14 cellular contexts compared by ENCODE assay signal in genomic region chr14:64937176-64937820, GRCh38. TPM values are rescaled to one million over a fixed set of nuclear protein-coding genes. Genes with fewer than 3 reads are reported as not detected.
DNase-seq lines count a peak whose midpoint lies in the region; ATAC-seq, FAIRE-seq and TF ChIP-seq lines count a peak whose summit lies in the region.
"Had no signal": no experiment of that assay in that cellular context is flagged by ENCODE, and none has a peak within 500 bp of the region (broad histone marks: within the 10 kb centered on the region; RNA-seq: fewer than 3 reads in every experiment).

No MANE protein-coding gene starts in this region.

- no peak overlapping the region for H4K5ac ChIP-seq in IMR-90 (ENCODE audit: low read depth, low read length)

- H3K14ac ChIP-seq in IMR-90 (replicated peaks; ENCODE audit: low read depth, low read length): no peak overlapping the region

- no peaks in the 10 kb centered on the region for H3K9me3 ChIP-seq in IMR-90 (ENCODE audit: control insufficient read depth, insufficient read depth, low read length)
- H3K9me3 ChIP-seq: suprapubic skin had no signal

- DNase-seq in IMR-90 (peak; percentile 18), Right ventricle myocardium superior (no peak), skeletal muscle cell (ENCODE audit: low read depth) (peak; percentile 19), HTR-8/SVneo (ENCODE audit: insufficient read length, low spot score) (no peak), CD14-positive monocyte (ENCODE audit: low spot score) (no peak), NCI-H1092 (lab: John Stamatoyannopoulos, UW) (no peak), NCI-H446 (lab: John Stamatoyannopoulos, UW) (no peak)
- DNase-seq: DMS 273 treated with DMSO at 0.1 percent for 48 hours; stimulated activated CD4-positive, alpha-beta T cell treated with anti-CD3 and anti-CD28 coated beads, Interleukin-4, amount 100 ng/mL, for 4 hours; T1000 had no signal

- WGBS in IMR-90 (ENCODE audit: extremely low coverage in 2 of 2, insufficient read length in 1 of 2), 2 experiments: no CpG with 5 or more reads among the region's 1 CpG

- peaks cover 6% of the 10 kb centered on the region for H3K36me3 ChIP-seq in IMR-90 (ENCODE audit: control insufficient read depth, insufficient read depth, low read length)

- peaks cover 81 to 84% of the 10 kb centered on the region in 2 donors for H3K36me3 Mint-ChIP-seq in CD14-positive monocyte

- H3K4me1 ChIP-seq in IMR-90 (ENCODE audit: control insufficient read depth, insufficient read depth, low read length): no peaks in the 10 kb centered on the region

- no peak overlapping the region for H2BK5ac ChIP-seq in IMR-90 (ENCODE audit: low read depth, low read length, poor library complexity, severe bottlenecking)

- no peak overlapping the region for H3K9ac ChIP-seq in IMR-90 (ENCODE audit: low read depth, low read length)

- H4K91ac ChIP-seq in IMR-90 (ENCODE audit: insufficient read depth, low read depth, low read length): no peak overlapping the region

- no peak overlapping the region for H2BK15ac ChIP-seq in IMR-90 (ENCODE audit: low read depth, low read length)

- no TSS peak for BruUV-seq in IMR-90 (replicated peaks; lab: Mats Ljungman, UMichigan)

- no peak for TF ChIP-seq RAD21 in IMR-90 (IDR thresholded peaks at IDR 0.05; ENCODE audit: low read length)

- H4K20me1 ChIP-seq in IMR-90 (ENCODE audit: insufficient read depth, low read length): no peaks in the 10 kb centered on the region; the same call in 1 of the 2 replicates

- no peak; the same call in 1 of the 2 replicates for ATAC-seq in IMR-90 (ENCODE audit: low read depth)
- peak; percentile 78 for ATAC-seq in Right ventricle myocardium superior (ENCODE audit: poor library complexity)

- CTCF ChIA-PET in IMR-90 (lab: Yijun Ruan, JAX): interaction anchor here (0.8 kb wide), 1 partner anchor 13 kb away, joined by 3 read pairs; no protein-coding TSS in a partner anchor

- no peak overlapping the region for H2AK5ac ChIP-seq in IMR-90 (ENCODE audit: low read depth, low read length)

- peaks cover 0 to 1% (median 0%) of the 10 kb centered on the region in 3 donors for H3K27me3 Mint-ChIP-seq in CD14-positive monocyte (ENCODE audit: low read depth in 3 of 3)

- no peak overlapping the region for H2AK9ac ChIP-seq in IMR-90 (replicated peaks; ENCODE audit: low read depth, low read length, poor library complexity)

- peaks cover 2% of the 10 kb centered on the region for H3K4me1 Mint-ChIP-seq in CD14-positive monocyte

- H3K56ac ChIP-seq in IMR-90 (ENCODE audit: extremely low read depth, insufficient read depth, low read length): no peak overlapping the region

- H3K18ac ChIP-seq in IMR-90 (ENCODE audit: low read depth, low read length): no peak overlapping the region

- no peak overlapping the region for H3K27ac ChIP-seq in IMR-90 (ENCODE audit: insufficient read depth, low read length)
- peak overlapping the region; percentile 83 for H3K27ac ChIP-seq in VCaP
- H3K27ac ChIP-seq: suprapubic skin had no signal

- dilution Hi-C loops in IMR-90 (cut with HindIII; ENCODE audit: low sequenced_read_pairs, unreplicated experiment): no loop called here

- no peak overlapping the region for H3K4me2 ChIP-seq in IMR-90 (ENCODE audit: low read depth, low read length)

- H3K27ac Mint-ChIP-seq in CD14-positive monocyte: peak overlapping the region in 1 of 7 donors; percentile 20

- H2AFZ ChIP-seq in IMR-90 (replicated peaks; ENCODE audit: low read length, poor library complexity): no peak overlapping the region

- H3K79me1 ChIP-seq in IMR-90 (ENCODE audit: low read depth in 1 of 2, low read length in 2 of 2): peaks cover 0 to 3% of the 10 kb centered on the region in 2 experiments; a peak in 1 of 4 replicates

- in situ Hi-C loops in IMR-90 (cut with MboI; ENCODE audit: low sequenced_read_pairs): no loop called here

- TF ChIP-seq CTCF in IMR-90 (conservative IDR thresholded peaks at IDR 0.05; ENCODE audit: low read depth, low read length): no peak
- no peak for TF ChIP-seq CTCF in VCaP (conservative IDR thresholded peaks at IDR 0.05)
- no peak for TF ChIP-seq CTCF in CD14-positive monocyte (IDR thresholded peaks at IDR 0.05)

- no peak overlapping the region for H3K4me3 Mint-ChIP-seq in CD14-positive monocyte

- no peaks in the 10 kb centered on the region for H3K9me3 Mint-ChIP-seq in CD14-positive monocyte

- H2BK20ac ChIP-seq in IMR-90 (ENCODE audit: low read depth, low read length): no peak overlapping the region

- H4K8ac ChIP-seq in IMR-90 (ENCODE audit: low read depth in 2 of 2, low read length in 2 of 2): no peak overlapping the region

- POLR2A ChIA-PET in IMR-90 (lab: Charles Lee; ENCODE audit: unreplicated experiment): no interaction called here

- intact Hi-C loops in IMR-90 (cut with micrococcal nuclease) (no loop called here), Right ventricle myocardium superior (cut with DNase I) (no loop called here), CD14-positive monocyte (cut with micrococcal nuclease) (no loop called here)

- no peak overlapping the region for H3K23ac ChIP-seq in IMR-90 (ENCODE audit: low read depth, low read length)

- H2BK120ac ChIP-seq in IMR-90 (ENCODE audit: low read depth, low read length): no peak overlapping the region

- no peaks in the 10 kb centered on the region for H3K27me3 ChIP-seq in IMR-90 (ENCODE audit: control insufficient read depth, insufficient read depth, low read length)
- H3K27me3 ChIP-seq: suprapubic skin had no signal

- H3K4ac ChIP-seq in IMR-90 (ENCODE audit: low read depth, low read length): no peak overlapping the region

- H3K4me3 ChIP-seq in IMR-90 (ENCODE audit: insufficient read depth, low read depth, low read length): no peak overlapping the region
- no peak overlapping the region for H3K4me3 ChIP-seq in skeletal muscle cell (ENCODE audit: low read depth, low read length)
- H3K4me3 ChIP-seq: suprapubic skin had no signal

- H3K9me1 ChIP-seq in IMR-90 (ENCODE audit: insufficient read depth, low read length): peaks cover 4% of the 10 kb centered on the region; the same call in 1 of the 2 replicates

- FAIRE-seq in HTR-8/SVneo (lab: Jason Lieb, UNC): no peak
- FAIRE-seq: kidney had no signal

- no peak for TF ChIP-seq POLR2A in IMR-90 (IDR thresholded peaks at IDR 0.05; ENCODE audit: low read depth, low read length)

TF ChIP-seq in IMR-90, 13 proteins besides CTCF, POLR2A, EP300 and RAD21:
- TF ChIP-seq MAFK (IDR thresholded peaks at IDR 0.05; ENCODE audit: low read depth, low read length): no peak
- TF ChIP-seq CHD1 (IDR thresholded peaks at IDR 0.05; ENCODE audit: low read depth, low read length): no peak
- no peak for TF ChIP-seq SMC3 (IDR thresholded peaks at IDR 0.05; ENCODE audit: low read depth, low read length)
- TF ChIP-seq CEBPB (IDR thresholded peaks at IDR 0.05; ENCODE audit: low read depth, low read length): no peak
- no peak for TF ChIP-seq NFE2L2 (IDR thresholded peaks at IDR 0.05; ENCODE audit: low read depth, low read length)
- no peak for TF ChIP-seq RCOR1 (IDR thresholded peaks at IDR 0.05; ENCODE audit: insufficient replicate concordance, low read length)
- TF ChIP-seq, protein P1, sequence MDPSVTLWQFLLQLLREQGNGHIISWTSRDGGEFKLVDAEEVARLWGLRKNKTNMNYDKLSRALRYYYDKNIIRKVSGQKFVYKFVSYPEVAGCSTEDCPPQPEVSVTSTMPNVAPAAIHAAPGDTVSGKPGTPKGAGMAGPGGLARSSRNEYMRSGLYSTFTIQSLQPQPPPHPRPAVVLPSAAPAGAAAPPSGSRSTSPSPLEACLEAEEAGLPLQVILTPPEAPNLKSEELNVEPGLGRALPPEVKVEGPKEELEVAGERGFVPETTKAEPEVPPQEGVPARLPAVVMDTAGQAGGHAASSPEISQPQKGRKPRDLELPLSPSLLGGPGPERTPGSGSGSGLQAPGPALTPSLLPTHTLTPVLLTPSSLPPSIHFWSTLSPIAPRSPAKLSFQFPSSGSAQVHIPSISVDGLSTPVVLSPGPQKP (IDR thresholded peaks at IDR 0.05; ENCODE audit: borderline replicate concordance, low read depth, low read length): no peak
- no peak for TF ChIP-seq FOS (IDR thresholded peaks at IDR 0.05; ENCODE audit: low read depth, low read length)

RNA-seq across cellular contexts. Expression of gene GPX2, which starts 5.2 kb away (rescaled TPM):
- total RNA-seq in IMR-90 (2012; rRNA removed): not detected in 2 replicates
- polyA plus RNA-seq in IMR-90 (2012; rRNA removed): not detected in 2 replicates
- not detected in 2 replicates for polyA plus RNA-seq in IMR-90 (2012; cell fraction: cytosol; rRNA removed)
- 0.30 TPM in 1 of 2 replicates, not detected in the other for polyA plus RNA-seq in IMR-90 (2012; cell fraction: nucleus; rRNA removed; ENCODE audit: low replicate concordance)
- total RNA-seq in Right ventricle myocardium superior: not detected
- not detected for polyA plus RNA-seq in CD14-positive monocyte
- total RNA-seq: osteoblast had no signal

RNA-seq across cellular contexts. Expression of gene CHURC1, which starts 23.0 kb away (rescaled TPM):
- total RNA-seq in IMR-90 (2012; rRNA removed) (38.0 and 51.9 TPM in 2 replicates), Right ventricle myocardium superior (107 TPM)
- polyA plus RNA-seq in IMR-90 (2012; rRNA removed) (65.1 and 69.5 TPM in 2 replicates), CD14-positive monocyte (10 to 100 TPM; 81.2 to 98.3 TPM)
- polyA plus RNA-seq in IMR-90 (2012; cell fraction: cytosol; rRNA removed): 7.7 and 33.2 TPM in 2 replicates
- polyA plus RNA-seq in IMR-90 (2012; cell fraction: nucleus; rRNA removed; ENCODE audit: low replicate concordance): 2.5 and 15.1 TPM in 2 replicates

RNA-seq across cellular contexts. Expression of gene RAB15, which starts 34.8 kb away (rescaled TPM):
- total RNA-seq in IMR-90 (2012; rRNA removed): 3.3 and 3.4 TPM in 2 replicates
- 7.0 and 7.8 TPM in 2 replicates for polyA plus RNA-seq in IMR-90 (2012; rRNA removed)
- polyA plus RNA-seq in IMR-90 (2012; cell fraction: cytosol; rRNA removed): 4.5 and 5.1 TPM in 2 replicates
- polyA plus RNA-seq in IMR-90 (2012; cell fraction: nucleus; rRNA removed; ENCODE audit: low replicate concordance): 15.7 and 20.4 TPM in 2 replicates
- 7.5 TPM for total RNA-seq in Right ventricle myocardium superior
- under 1 TPM; 0.09 to 0.14 TPM for polyA plus RNA-seq in CD14-positive monocyte

RNA-seq across cellular contexts. Expression of gene FNTB, which starts 49.4 kb away (rescaled TPM):
- total RNA-seq in IMR-90 (2012; rRNA removed): 8.1 and 9.9 TPM in 2 replicates
- polyA plus RNA-seq in IMR-90 (2012; rRNA removed): 17.8 and 18.5 TPM in 2 replicates
- polyA plus RNA-seq in IMR-90 (2012; cell fraction: cytosol; rRNA removed): 11.6 and 15.5 TPM in 2 replicates
- polyA plus RNA-seq in IMR-90 (2012; cell fraction: nucleus; rRNA removed; ENCODE audit: low replicate concordance): 24.1 and 27.4 TPM in 2 replicates
- 15.8 TPM for total RNA-seq in Right ventricle myocardium superior
- 10 to 100 TPM; 12.3 to 14.2 TPM for polyA plus RNA-seq in CD14-positive monocyte

RNA-seq across cellular contexts. Expression of gene SPTB, which starts 57.6 kb away (rescaled TPM):
- total RNA-seq in IMR-90 (2012; rRNA removed) (under 0.01 TPM in 2 replicates), Right ventricle myocardium superior (70.8 TPM)
- polyA plus RNA-seq in IMR-90 (2012; rRNA removed) (0.03 and 0.07 TPM in 2 replicates), CD14-positive monocyte (not detected)
- polyA plus RNA-seq in IMR-90 (2012; cell fraction: cytosol; rRNA removed): 0.01 and 0.03 TPM in 2 replicates
- polyA plus RNA-seq in IMR-90 (2012; cell fraction: nucleus; rRNA removed; ENCODE audit: low replicate concordance): 0.05 and 0.10 TPM in 2 replicates

Comparison
In these comparisons a context has a peak if more than half of its experiments do, and no peak if none do; other contexts are left out.
1. DNase-seq: peak in IMR-90 (single experiment) and skeletal muscle cell (single experiment); none in Right ventricle myocardium superior (single experiment), HTR-8/SVneo (single experiment), CD14-positive monocyte (single experiment), NCI-H1092 (single experiment) and NCI-H446 (0 of 2).